13 cellular contexts compared by ENCODE assay signal in the genomic region with DNA sequence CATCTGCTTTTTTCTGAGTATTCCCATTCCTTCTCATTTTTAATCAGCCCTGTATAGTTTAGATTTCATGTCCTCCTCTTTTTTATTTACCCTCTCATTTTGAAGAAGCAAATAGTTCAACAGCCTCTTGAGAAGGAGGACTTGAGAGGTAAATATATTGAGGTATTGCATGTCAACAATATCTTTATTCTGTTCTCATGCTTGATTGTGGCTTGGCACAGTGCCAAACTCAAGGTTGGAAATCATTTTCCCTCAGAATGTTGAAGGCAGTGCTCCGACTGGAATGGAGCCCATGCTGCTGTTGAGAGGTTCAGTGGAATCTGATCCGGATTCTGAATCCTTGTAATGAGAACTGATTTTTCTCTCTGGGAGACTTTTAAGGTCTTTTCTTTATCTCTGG. TPM values are rescaled to one million over a fixed set of nuclear protein-coding genes. Genes with fewer than 3 reads are reported as not detected.
DNase-seq lines count a peak whose midpoint lies in the region; ATAC-seq and TF ChIP-seq lines count a peak whose summit lies in the region.
"Had no signal": no experiment of that assay in that cellular context is flagged by ENCODE, and none has a peak within 500 bp of the region (broad histone marks: within the 10 kb centered on the region; RNA-seq: fewer than 3 reads in every experiment).

No MANE protein-coding gene starts in this region.

- H3K4me3 ChIP-seq in body of pancreas (no peak overlapping the region), suprapubic skin (no peak overlapping the region)
- H3K4me3 ChIP-seq: pancreas had no signal

- 8 to 32% methylated on average over 2 of the region's 2 CpGs for WGBS in body of pancreas, 2 donors
- 12% methylated on average over 2 of the region's 2 CpGs for WGBS in suprapubic skin

- peak overlapping the region; percentile 22 for H3K27ac Mint-ChIP-seq in progenitor cell of endocrine pancreas
- H3K27ac Mint-ChIP-seq: activated CD4-positive, alpha-beta T cell treated with anti-CD3 and anti-CD28 coated beads, Interleukin-2, amount 10 ng/mL, durations not matched to agents 24 days and 14 days; activated naive CD4-positive, alpha-beta T cell treated with anti-CD3 and anti-CD28 coated beads, Interleukin-2, amount 10 ng/mL, durations not matched to agents 7 days and 5 days had no signal

- no peak for ATAC-seq in body of pancreas
- ATAC-seq in left colon: no peak

- TF ChIP-seq CTCF in body of pancreas (IDR thresholded peaks at IDR 0.05) (no peak), progenitor cell of endocrine pancreas (IDR thresholded peaks at IDR 0.05; ENCODE audit: unreplicated experiment) (no peak), suprapubic skin (IDR thresholded peaks at IDR 0.05) (no peak)

- DNase-seq in DMS 273 (lab: John Stamatoyannopoulos, UW; ENCODE audit: unreplicated experiment): peak; percentile 34
- no peak for DNase-seq in DMS 273 treated with DMSO at 0.1 percent for 48 hours (lab: John Stamatoyannopoulos, UW)
- peak; percentile 77 for DNase-seq in NCI-H2196 (lab: John Stamatoyannopoulos, UW; ENCODE audit: unreplicated experiment)
- DNase-seq in body of pancreas: peak; percentile 13 to 36 (median 24)
- no peak for DNase-seq in progenitor cell of endocrine pancreas (ENCODE audit: low spot score, unreplicated experiment)
- DNase-seq in suprapubic skin (ENCODE audit: low spot score in 2 of 2): no peak
- no peak for DNase-seq in stimulated activated CD8-positive, alpha-beta memory T cell treated with anti-CD3 and anti-CD28 coated beads, Interleukin-4, amount 100 ng/mL, for 48 hours
- no peak for DNase-seq in left colon
- DNase-seq: activated CD4-positive, alpha-beta T cell treated with anti-CD3 and anti-CD28 coated beads, Interleukin-2, amount 10 ng/mL, durations not matched to agents 24 days and 14 days; activated naive CD4-positive, alpha-beta T cell treated with anti-CD3 and anti-CD28 coated beads, Interleukin-2, amount 10 ng/mL, durations not matched to agents 7 days and 5 days; NCI-H446 treated with DMSO at 0.1 percent for 48 hours had no signal

- no peak overlapping the region for H3K4me3 Mint-ChIP-seq in progenitor cell of endocrine pancreas (ENCODE audit: low read depth)
- H3K4me3 Mint-ChIP-seq: activated CD4-positive, alpha-beta T cell treated with anti-CD3 and anti-CD28 coated beads, Interleukin-2, amount 10 ng/mL, durations not matched to agents 24 days and 14 days; activated naive CD4-positive, alpha-beta T cell treated with anti-CD3 and anti-CD28 coated beads, Interleukin-2, amount 10 ng/mL, durations not matched to agents 7 days and 5 days had no signal

- no peaks in the 10 kb centered on the region for H3K9me3 Mint-ChIP-seq in progenitor cell of endocrine pancreas (ENCODE audit: low read depth)
- H3K9me3 Mint-ChIP-seq: activated CD4-positive, alpha-beta T cell treated with anti-CD3 and anti-CD28 coated beads, Interleukin-2, amount 10 ng/mL, durations not matched to agents 24 days and 14 days; activated naive CD4-positive, alpha-beta T cell treated with anti-CD3 and anti-CD28 coated beads, Interleukin-2, amount 10 ng/mL, durations not matched to agents 7 days and 5 days had no signal

- H3K4me1 ChIP-seq in body of pancreas: peaks cover 9% of the 10 kb centered on the region
- no peaks in the 10 kb centered on the region for H3K4me1 ChIP-seq in suprapubic skin

- no peaks in the 10 kb centered on the region for H3K9me3 ChIP-seq in body of pancreas
- no peaks in the 10 kb centered on the region for H3K9me3 ChIP-seq in suprapubic skin

- H3K27ac ChIP-seq in body of pancreas: no peak overlapping the region
- no peak overlapping the region for H3K27ac ChIP-seq in suprapubic skin
- H3K27ac ChIP-seq: 22Rv1, pancreas had no signal

- TF ChIP-seq EP300 in suprapubic skin (IDR thresholded peaks at IDR 0.05): no peak

- no peaks in the 10 kb centered on the region for H3K27me3 ChIP-seq in body of pancreas
- no peaks in the 10 kb centered on the region for H3K27me3 ChIP-seq in suprapubic skin
- H3K27me3 ChIP-seq: pancreas had no signal

- no peak for TF ChIP-seq POLR2A in body of pancreas (IDR thresholded peaks at IDR 0.05)
- no peak for TF ChIP-seq POLR2A in suprapubic skin (IDR thresholded peaks at IDR 0.05)

- H3K27me3 Mint-ChIP-seq in progenitor cell of endocrine pancreas: no peaks in the 10 kb centered on the region

- peaks cover 5% of the 10 kb centered on the region for H3K4me1 Mint-ChIP-seq in progenitor cell of endocrine pancreas (ENCODE audit: low read depth)
- H3K4me1 Mint-ChIP-seq: activated CD4-positive, alpha-beta T cell treated with anti-CD3 and anti-CD28 coated beads, Interleukin-2, amount 10 ng/mL, durations not matched to agents 24 days and 14 days; activated naive CD4-positive, alpha-beta T cell treated with anti-CD3 and anti-CD28 coated beads, Interleukin-2, amount 10 ng/mL, durations not matched to agents 7 days and 5 days had no signal

- H3K36me3 Mint-ChIP-seq in progenitor cell of endocrine pancreas (ENCODE audit: insufficient read depth): no peaks in the 10 kb centered on the region
- H3K36me3 Mint-ChIP-seq: activated naive CD4-positive, alpha-beta T cell treated with anti-CD3 and anti-CD28 coated beads, Interleukin-2, amount 10 ng/mL, durations not matched to agents 7 days and 5 days had no signal

- intact Hi-C loops in body of pancreas (cut with DNase I): no loop called here
- intact Hi-C loops in left colon (cut with DNase I, micrococcal nuclease): no loop called here

- no peaks in the 10 kb centered on the region for H3K36me3 ChIP-seq in body of pancreas (replicated peaks in 1 of 2; ENCODE audit: insufficient read depth in 1 of 2, low read depth in 2 of 2)
- no peaks in the 10 kb centered on the region for H3K36me3 ChIP-seq in suprapubic skin
- H3K36me3 ChIP-seq: pancreas had no signal

RNA-seq across cellular contexts. Expression of gene GALNT3, which starts 31.0 kb away (rescaled TPM):
- 10 to 100 TPM; 29.7 to 64.9 TPM for total RNA-seq in body of pancreas
- total RNA-seq in progenitor cell of endocrine pancreas: 18.4 and 20.2 TPM in 2 replicates
- 10 to 100 TPM; 14.9 to 24.0 (median 15.9) TPM for total RNA-seq in suprapubic skin
- total RNA-seq in left colon: 10 to 100 TPM; 88.6 to 96.3 TPM

Comparison
In these comparisons a context has a peak if more than half of its experiments do, and no peak if none do; other contexts are left out.
1. DNase-seq: peak in DMS 273 (single experiment), NCI-H2196 (single experiment) and body of pancreas (4 of 4); none in DMS 273 treated with DMSO at 0.1 percent for 48 hours (single experiment), progenitor cell of endocrine pancreas (single experiment), suprapubic skin (0 of 2), stimulated activated CD8-positive, alpha-beta memory T cell treated with anti-CD3 and anti-CD28 coated beads, Interleukin-4, amount 100 ng/mL, for 48 hours (single experiment) and left colon (0 of 2).